ENCODE assay signal across 9 cellular contexts in the genomic region with DNA sequence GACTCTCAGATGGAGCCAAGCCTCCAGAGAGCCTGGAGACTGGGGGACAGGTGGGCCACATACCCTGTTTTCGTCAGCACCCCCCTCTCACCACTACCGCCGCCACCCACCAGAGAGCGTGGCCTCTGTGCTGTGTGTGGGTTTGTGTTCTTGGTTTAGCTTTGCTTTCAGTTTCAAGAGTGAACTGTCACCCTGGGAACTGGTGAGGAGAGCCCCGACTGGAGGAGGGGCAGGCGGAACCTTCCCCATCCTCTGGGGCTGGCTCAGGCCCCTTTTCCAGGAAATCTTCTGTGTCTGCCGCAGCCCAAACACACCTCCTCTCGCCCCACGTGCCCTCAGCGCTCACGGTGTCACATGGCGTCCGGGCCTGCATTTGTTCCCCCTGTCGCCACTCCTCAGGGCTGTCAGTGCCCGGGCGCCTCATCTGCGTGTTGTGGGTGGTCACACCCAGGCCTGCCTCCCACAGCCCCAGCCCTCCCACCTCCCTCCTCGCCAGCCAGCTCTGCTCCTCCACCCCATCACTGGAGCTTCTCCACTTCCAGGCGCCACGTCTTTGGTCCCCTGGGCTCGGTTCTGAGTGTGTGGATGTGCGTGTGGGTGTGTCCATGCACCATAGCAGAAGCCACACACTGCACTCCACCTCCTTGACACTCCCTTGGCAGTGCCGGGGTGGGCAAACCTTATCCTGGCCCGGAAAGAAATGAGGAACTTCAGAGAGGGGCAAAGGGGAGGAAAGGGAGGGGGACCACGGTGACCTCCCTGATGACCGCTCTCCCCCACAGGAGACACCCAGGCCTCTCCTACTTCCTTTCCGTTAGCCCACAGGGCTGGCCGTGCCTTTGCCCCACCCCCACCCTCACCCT. TPM values are rescaled to one million over a fixed set of nuclear protein-coding genes. Genes with fewer than 3 reads are reported as not detected.
DNase-seq lines count a peak whose midpoint lies in the region; ATAC-seq and TF ChIP-seq lines count a peak whose summit lies in the region.
"Had no signal": no experiment of that assay in that cellular context is flagged by ENCODE, and none has a peak within 500 bp of the region (broad histone marks: within the 10 kb centered on the region; RNA-seq: fewer than 3 reads in every experiment).

No MANE protein-coding gene starts in this region.

- H3K27me3 ChIP-seq in ascending aorta = no peaks in the 10 kb centered on the region
- no peaks in the 10 kb centered on the region for H3K27me3 ChIP-seq in upper lobe of left lung
- H3K27me3 ChIP-seq: thyroid gland had no signal

- peaks cover 50% of the 10 kb centered on the region for H3K4me1 Mint-ChIP-seq in T-helper 1 cell treated with Interleukin-12 subunit alpha and Interleukin-12 subunit beta and Interleukin-4 antibody, amounts not matched to agents 30 μg/mL and 1 μg/mL, for 36 hours (ENCODE audit: low read depth)
- H3K4me1 Mint-ChIP-seq in natural killer cell treated with Interleukin-12 subunit alpha and Interleukin-12 subunit beta and Interleukin-15 and Interleukin-18, amount 100 ng/mL, for 72 hours (ENCODE audit: low read depth in 2 of 2) = peaks cover 49 to 73% of the 10 kb centered on the region in 2 donors

- H3K27ac ChIP-seq in ascending aorta = peak overlapping the region; percentile 31 to 72
- H3K27ac ChIP-seq in upper lobe of left lung = peak overlapping the region; percentile 58 to 81 (median 76)

- H3K27ac Mint-ChIP-seq in T-helper 1 cell treated with Interleukin-12 subunit alpha and Interleukin-12 subunit beta and Interleukin-4 antibody, amounts not matched to agents 30 μg/mL and 1 μg/mL, for 36 hours = peak overlapping the region; percentile 77
- peak overlapping the region; percentile 86 to 96 for H3K27ac Mint-ChIP-seq in natural killer cell treated with Interleukin-12 subunit alpha and Interleukin-12 subunit beta and Interleukin-15 and Interleukin-18, amount 100 ng/mL, for 72 hours

- TF ChIP-seq EP300 in upper lobe of left lung (IDR thresholded peaks at IDR 0.05) = peak in 1 of 4 donors; percentile 11

- no peaks in the 10 kb centered on the region for H3K27me3 Mint-ChIP-seq in T-helper 1 cell treated with Interleukin-12 subunit alpha and Interleukin-12 subunit beta and Interleukin-4 antibody, amounts not matched to agents 30 μg/mL and 1 μg/mL, for 36 hours (ENCODE audit: low read depth)
- no peaks in the 10 kb centered on the region for H3K27me3 Mint-ChIP-seq in natural killer cell treated with Interleukin-12 subunit alpha and Interleukin-12 subunit beta and Interleukin-15 and Interleukin-18, amount 100 ng/mL, for 72 hours

- TF ChIP-seq CTCF in ascending aorta (IDR thresholded peaks at IDR 0.05) = peak in 1 of 3 experiments; percentile 9
- peak in 5 of 6 experiments; percentile 26 to 70 (median 56) for TF ChIP-seq CTCF in upper lobe of left lung (IDR thresholded peaks at IDR 0.05)

- DNase-seq in ascending aorta (ENCODE audit: low spot score in 2 of 2) (no peak), upper lobe of left lung (peak; percentile 56 to 68), NCI-H1694 treated with DMSO at 0.1 percent for 48 hours (lab: John Stamatoyannopoulos, UW) (no peak), epidermal melanocyte (ENCODE audit: insufficient read length, low spot score) (no peak)
- DNase-seq in natural killer cell treated with Interleukin-12 subunit alpha and Interleukin-12 subunit beta and Interleukin-15 and Interleukin-18, amount 100 ng/mL, for 72 hours (ENCODE audit: low spot score) = peak; percentile 92

- peaks cover 0 to 6% of the 10 kb centered on the region in 2 donors for H3K4me1 ChIP-seq in ascending aorta
- peaks cover 25 to 62% (median 42%) of the 10 kb centered on the region in 4 donors for H3K4me1 ChIP-seq in upper lobe of left lung

- H3K9me3 ChIP-seq in ascending aorta (no peaks in the 10 kb centered on the region), upper lobe of left lung (no peaks in the 10 kb centered on the region)
- H3K9me3 ChIP-seq: thyroid gland had no signal

- peaks cover 9% of the 10 kb centered on the region for H3K36me3 Mint-ChIP-seq in T-helper 1 cell treated with Interleukin-12 subunit alpha and Interleukin-12 subunit beta and Interleukin-4 antibody, amounts not matched to agents 30 μg/mL and 1 μg/mL, for 36 hours (ENCODE audit: low read depth)
- H3K36me3 Mint-ChIP-seq in natural killer cell treated with Interleukin-12 subunit alpha and Interleukin-12 subunit beta and Interleukin-15 and Interleukin-18, amount 100 ng/mL, for 72 hours = no peaks in the 10 kb centered on the region

- ATAC-seq in GM18861 (IDR thresholded peaks at IDR 0.05; ENCODE audit: unreplicated experiment) = peak; percentile 58
- peak; percentile 58 for ATAC-seq in HG02981 (IDR thresholded peaks at IDR 0.05; ENCODE audit: unreplicated experiment)
- peak; percentile 83 for ATAC-seq in natural killer cell treated with Interleukin-12 subunit alpha and Interleukin-12 subunit beta and Interleukin-15 and Interleukin-18, amount 100 ng/mL, for 72 hours
- peak; percentile 72 to 83 for ATAC-seq in upper lobe of left lung (ENCODE audit: low FRiP score in 2 of 2)

- no peaks in the 10 kb centered on the region for H3K36me3 ChIP-seq in ascending aorta
- no peaks in the 10 kb centered on the region for H3K36me3 ChIP-seq in upper lobe of left lung
- H3K36me3 ChIP-seq: thyroid gland had no signal

- no peaks in the 10 kb centered on the region for H3K9me3 Mint-ChIP-seq in T-helper 1 cell treated with Interleukin-12 subunit alpha and Interleukin-12 subunit beta and Interleukin-4 antibody, amounts not matched to agents 30 μg/mL and 1 μg/mL, for 36 hours
- H3K9me3 Mint-ChIP-seq in natural killer cell treated with Interleukin-12 subunit alpha and Interleukin-12 subunit beta and Interleukin-15 and Interleukin-18, amount 100 ng/mL, for 72 hours = no peaks in the 10 kb centered on the region

- WGBS in upper lobe of left lung, 2 donors = 40 to 47% methylated on average over 1 to 28 of the region's 28 CpGs

- TF ChIP-seq POLR2A in upper lobe of left lung (IDR thresholded peaks at IDR 0.05) = no peak

- intact Hi-C loops in ascending aorta (cut with DNase I) = loop anchor here (5.0 kb wide), 1 partner anchor 90 kb away; a partner anchor contains a TSS

- peak overlapping the region; percentile 62 for H3K4me3 Mint-ChIP-seq in T-helper 1 cell treated with Interleukin-12 subunit alpha and Interleukin-12 subunit beta and Interleukin-4 antibody, amounts not matched to agents 30 μg/mL and 1 μg/mL, for 36 hours
- peak overlapping the region; percentile 93 for H3K4me3 Mint-ChIP-seq in natural killer cell treated with Interleukin-12 subunit alpha and Interleukin-12 subunit beta and Interleukin-15 and Interleukin-18, amount 100 ng/mL, for 72 hours

- no peak overlapping the region for H3K4me3 ChIP-seq in ascending aorta
- H3K4me3 ChIP-seq in upper lobe of left lung = peak overlapping the region in 3 of 4 donors; percentile 12 to 30 (median 24)
- H3K4me3 ChIP-seq: thyroid gland had no signal

RNA-seq across cellular contexts. Expression of a gene that starts 27.8 kb away (rescaled TPM):
- total RNA-seq in ascending aorta = 25.7 TPM
- total RNA-seq in natural killer cell treated with Interleukin-12 subunit alpha and Interleukin-12 subunit beta and Interleukin-15 and Interleukin-18, amount 100 ng/mL, for 72 hours = 10 to 100 TPM; 38.8 to 71.0 TPM
- 10 to 100 TPM; 13.6 to 31.0 (median 21.9) TPM for total RNA-seq in upper lobe of left lung

Comparison
In these comparisons a context has a peak if more than half of its experiments do, and no peak if none do; other contexts are left out.
1. DNase-seq: peak in natural killer cell treated with Interleukin-12 subunit alpha and Interleukin-12 subunit beta and Interleukin-15 and Interleukin-18, amount 100 ng/mL, for 72 hours (single experiment) and upper lobe of left lung (2 of 2); none in ascending aorta (0 of 2), NCI-H1694 treated with DMSO at 0.1 percent for 48 hours (single experiment) and epidermal melanocyte (single experiment).
2. H3K4me3 ChIP-seq: peak in upper lobe of left lung (3 of 4); none in ascending aorta (0 of 2).
3. Peak in every context shown above with its lines, with median percentiles within 50 percentile points of each other: ATAC-seq.